8 cellular contexts compared by ENCODE assay signal in genomic region chr2:218074031-218074430, GRCh38. TPM values are rescaled to one million over a fixed set of nuclear protein-coding genes. Genes with fewer than 3 reads are reported as not detected.
DNase-seq lines count a peak whose midpoint lies in the region; ATAC-seq and TF ChIP-seq lines count a peak whose summit lies in the region.

No MANE protein-coding gene starts in this region.

- no peak for TF ChIP-seq POLR2A in gastrocnemius medialis (IDR thresholded peaks at IDR 0.05)

- H3K4me1 ChIP-seq in OCI-LY7 (ENCODE audit: insufficient read depth, low read length, poor library complexity, severe bottlenecking) (no peaks in the 10 kb centered on the region), gastrocnemius medialis (no peaks in the 10 kb centered on the region)

- H3K9me3 ChIP-seq in OCI-LY7 (ENCODE audit: low read length) (no peaks in the 10 kb centered on the region), gastrocnemius medialis (no peaks in the 10 kb centered on the region)

- H3K9me2 ChIP-seq in OCI-LY7 (ENCODE audit: insufficient read depth, low read length): no peaks in the 10 kb centered on the region

- DNase-seq in AG08396 (ENCODE audit: low spot score): peak; percentile 45
- peak; percentile 30 for DNase-seq in OCI-LY7 (ENCODE audit: low spot score)
- no peak for DNase-seq in gastrocnemius medialis
- no peak for DNase-seq in NCI-H2107 treated with DMSO at 0.1 percent for 48 hours (lab: John Stamatoyannopoulos, UW; ENCODE audit: unreplicated experiment)

- no peaks in the 10 kb centered on the region for H3K79me2 ChIP-seq in OCI-LY7 (ENCODE audit: insufficient read depth, low read depth, low read length)

- H3K36me3 ChIP-seq in OCI-LY7 (ENCODE audit: insufficient read depth, low read length): no peaks in the 10 kb centered on the region
- H3K36me3 ChIP-seq in gastrocnemius medialis: no peaks in the 10 kb centered on the region

- TF ChIP-seq CTCF in OCI-LY7 (conservative IDR thresholded peaks at IDR 0.05; ENCODE audit: low read length): peak; percentile 77
- peak in 3 of 5 experiments; percentile 15 to 39 (median 27) for TF ChIP-seq CTCF in gastrocnemius medialis (IDR thresholded peaks at IDR 0.05 in 4 of 5, conservative IDR thresholded peaks at IDR 0.05 in 1 of 5)

- no peak overlapping the region for H2AFZ ChIP-seq in OCI-LY7 (ENCODE audit: low read length)

- H3K4me3 ChIP-seq in OCI-LY7 (ENCODE audit: low read depth, low read length, poor library complexity, severe bottlenecking) (no peak overlapping the region), gastrocnemius medialis (no peak overlapping the region)

- H3K27me3 ChIP-seq in gastrocnemius medialis: no peaks in the 10 kb centered on the region

- intact Hi-C loops in OCI-LY7 (cut with micrococcal nuclease; ENCODE audit: unreplicated experiment) (no loop called here), gastrocnemius medialis (cut with DNase I; ENCODE audit: low total_unique reads) (no loop called here)

- in situ Hi-C loops in gastrocnemius medialis (cut with MboI; ENCODE audit: low sequenced_read_pairs in 4 of 4): no loop called here

- no TSS peak for BruUV-seq in OCI-LY7 (replicated peaks; lab: Mats Ljungman, UMichigan)

- CTCF ChIA-PET in OCI-LY7 (lab: Charles Lee; ENCODE audit: unreplicated experiment): no interaction called here

- POLR2A ChIA-PET in OCI-LY7 (lab: Charles Lee): no interaction called here

- H3K27ac ChIP-seq in OCI-LY7 (ENCODE audit: low read depth, low read length, poor library complexity, severe bottlenecking) (no peak overlapping the region), gastrocnemius medialis (no peak overlapping the region)

- peak; percentile 56 for ATAC-seq in GM18867 (IDR thresholded peaks at IDR 0.05; ENCODE audit: unreplicated experiment)
- ATAC-seq in esophagus mucosa: peak; percentile 65
- ATAC-seq in gastrocnemius medialis: no peak
- no peak for ATAC-seq in GM21529 (IDR thresholded peaks at IDR 0.05; ENCODE audit: unreplicated experiment)
- no peak for ATAC-seq in HG03045 (IDR thresholded peaks at IDR 0.05; ENCODE audit: unreplicated experiment)

- H4K20me1 ChIP-seq in OCI-LY7 (ENCODE audit: insufficient read depth, low read length): no peaks in the 10 kb centered on the region

- H3K4me2 ChIP-seq in OCI-LY7 (ENCODE audit: low read length): no peak overlapping the region

RNA-seq across cellular contexts. Expression of gene RUFY4, which starts 5.0 kb away (rescaled TPM):
- not detected in 2 replicates for total RNA-seq in OCI-LY7 (2014; rRNA removed; shearing (Covaris generic))
- total RNA-seq in OCI-LY7 (2022) (not detected in 2 replicates), esophagus mucosa (0.12 TPM), gastrocnemius medialis (under 1 TPM in 1 of 4 donors, not detected in 3; 0.25 TPM)

RNA-seq across cellular contexts. Expression of gene CXCR2, which starts 51.8 kb away (rescaled TPM):
- total RNA-seq in OCI-LY7 (2014; rRNA removed; shearing (Covaris generic)): not detected in 2 replicates
- total RNA-seq in OCI-LY7 (2022): not detected in 2 replicates
- 18.7 TPM for total RNA-seq in esophagus mucosa
- total RNA-seq in gastrocnemius medialis: under 1 TPM in 3 of 4 donors, not detected in 1; 0.07 to 0.61 (median 0.26) TPM

Comparison
In these comparisons a context has a peak if more than half of its experiments do, and no peak if none do; other contexts are left out.
1. DNase-seq: peak in AG08396 (single experiment) and OCI-LY7 (single experiment); none in gastrocnemius medialis (0 of 2) and NCI-H2107 treated with DMSO at 0.1 percent for 48 hours (single experiment).
2. ATAC-seq: peak in GM18867 (single experiment) and esophagus mucosa (single experiment); none in gastrocnemius medialis (0 of 2), GM21529 (single experiment) and HG03045 (single experiment).
3. RNA of gene CXCR2, which starts 51.8 kb away (total RNA-seq): 18.7 TPM in esophagus mucosa (single experiment); 0.07 to 0.61 TPM in gastrocnemius medialis and not detected in OCI-LY7; every median in the first group is over 10 times any median in the second.